Comparison of ENCODE assay signal across 23 cellular contexts in the genomic region with DNA sequence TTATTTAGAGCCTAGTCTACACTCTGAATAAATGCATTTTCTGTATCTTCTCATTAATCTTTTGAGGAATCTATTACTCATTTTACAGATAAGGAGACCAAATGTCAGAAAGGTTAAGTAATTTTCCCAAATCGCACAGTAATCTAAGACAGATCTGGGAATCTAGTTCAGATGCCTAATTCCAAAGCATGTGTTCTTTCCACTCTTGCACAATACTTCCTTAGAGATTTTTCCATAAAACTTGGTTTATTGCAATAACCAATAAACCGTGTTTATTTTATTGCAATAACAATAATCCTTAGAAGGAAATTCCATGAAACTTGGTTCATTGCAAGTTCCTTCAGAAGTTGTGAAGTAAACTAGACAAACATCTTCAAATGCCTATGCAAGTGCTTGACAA. TPM values are rescaled to one million over a fixed set of nuclear protein-coding genes. Genes with fewer than 3 reads are reported as not detected.
"Had no signal": no experiment of that assay in that cellular context is flagged by ENCODE, and none has a peak within 500 bp of the region (broad histone marks: within the 10 kb centered on the region; RNA-seq: fewer than 3 reads in every experiment).

No MANE protein-coding gene starts in this region.

- ATAC-seq: activated CD8-positive, alpha-beta memory T cell treated with anti-CD3 and anti-CD28 coated beads, Interleukin-2, amount 10 ng/mL, durations not matched to agents 7 days and 5 days; activated naive CD8-positive, alpha-beta T cell treated with anti-CD3 and anti-CD28 coated beads, Interleukin-2, amount 50 U/mL, for 24 hours; foreskin keratinocyte; left cardiac atrium; naive thymus-derived CD4-positive, alpha-beta T cell; psoas muscle; right cardiac atrium; T-cell; upper lobe of right lung had no signal

- H3K27me3 ChIP-seq: colonic mucosa, foreskin keratinocyte, hepatocyte, ovary, upper lobe of right lung had no signal

- H3K9me3 Mint-ChIP-seq: activated CD4-positive, alpha-beta memory T cell treated with anti-CD3 and anti-CD28 coated beads, Interleukin-2, amount 10 ng/mL, durations not matched to agents 7 days and 5 days; activated naive CD4-positive, alpha-beta T cell treated with anti-CD3 and anti-CD28 coated beads, Interleukin-2, amount 10 ng/mL, durations not matched to agents 7 days and 5 days; central memory CD8-positive, alpha-beta T cell had no signal

- H3K27ac ChIP-seq: colonic mucosa, foreskin keratinocyte, hepatocyte, ovary, psoas muscle, thoracic aorta, upper lobe of right lung had no signal

- H3K36me3 Mint-ChIP-seq: activated CD8-positive, alpha-beta memory T cell treated with anti-CD3 and anti-CD28 coated beads, Interleukin-2, amount 10 ng/mL, durations not matched to agents 7 days and 5 days; activated naive CD4-positive, alpha-beta T cell treated with anti-CD3 and anti-CD28 coated beads, Interleukin-2, amount 10 ng/mL, durations not matched to agents 7 days and 5 days; naive thymus-derived CD4-positive, alpha-beta T cell; stimulated activated effector memory CD8-positive, alpha-beta T cell treated with anti-CD3 and anti-CD28 coated beads, Interleukin-12 subunit alpha, Interleukin-12 subunit beta, amount 100 ng/mL, for 72 hours; T-cell had no signal

- DNase-seq: activated B cell treated with CpG ODN at 0.5 μM for 24 hours; activated CD4-positive, alpha-beta memory T cell treated with anti-CD3 and anti-CD28 coated beads, Interleukin-2, amount 10 ng/mL, durations not matched to agents 7 days and 5 days; activated CD4-positive, alpha-beta T cell treated with anti-CD3 and anti-CD28 coated beads for 4 hours; activated CD8-positive, alpha-beta memory T cell treated with anti-CD3 and anti-CD28 coated beads, Interleukin-2, amount 10 ng/mL, durations not matched to agents 7 days and 5 days; activated naive CD4-positive, alpha-beta T cell treated with anti-CD3 and anti-CD28 coated beads, Interleukin-2, amount 10 ng/mL, durations not matched to agents 7 days and 5 days; activated naive CD8-positive, alpha-beta T cell treated with anti-CD3 and anti-CD28 coated beads, Interleukin-2, amount 50 U/mL, for 24 hours; aorta; colonic mucosa; foreskin keratinocyte; left cardiac atrium; naive thymus-derived CD4-positive, alpha-beta T cell; ovary; psoas muscle; right cardiac atrium; small intestine; stimulated activated CD4-positive, alpha-beta T cell treated with anti-CD3 and anti-CD28 coated beads, Interleukin-15, amount 100 ng/mL, for 24 hours; stimulated activated CD4-positive, alpha-beta T cell treated with anti-CD3 and anti-CD28 coated beads, Interleukin-4, amount 100 ng/mL, for 24 hours; T-cell; upper lobe of right lung had no signal

- H3K36me3 ChIP-seq: colonic mucosa, ovary, thoracic aorta, upper lobe of right lung had no signal

- H3K27ac Mint-ChIP-seq: activated B cell treated with CpG ODN at 0.5 μM for 24 hours; activated CD4-positive, alpha-beta memory T cell treated with anti-CD3 and anti-CD28 coated beads, Interleukin-2, amount 10 ng/mL, durations not matched to agents 7 days and 5 days; activated CD8-positive, alpha-beta memory T cell treated with anti-CD3 and anti-CD28 coated beads, Interleukin-2, amount 10 ng/mL, durations not matched to agents 7 days and 5 days; activated naive CD4-positive, alpha-beta T cell treated with anti-CD3 and anti-CD28 coated beads, Interleukin-2, amount 10 ng/mL, durations not matched to agents 7 days and 5 days; activated naive CD8-positive, alpha-beta T cell treated with anti-CD3 and anti-CD28 coated beads, Interleukin-2, amount 50 U/mL, for 24 hours; naive thymus-derived CD4-positive, alpha-beta T cell; stimulated activated effector memory CD8-positive, alpha-beta T cell treated with anti-CD3 and anti-CD28 coated beads, Interleukin-12 subunit alpha, Interleukin-12 subunit beta, amount 100 ng/mL, for 72 hours; T-cell had no signal

- H3K4me3 Mint-ChIP-seq: activated B cell treated with CpG ODN at 0.5 μM for 24 hours; activated CD4-positive, alpha-beta memory T cell treated with anti-CD3 and anti-CD28 coated beads, Interleukin-2, amount 10 ng/mL, durations not matched to agents 7 days and 5 days; activated CD8-positive, alpha-beta memory T cell treated with anti-CD3 and anti-CD28 coated beads, Interleukin-2, amount 10 ng/mL, durations not matched to agents 7 days and 5 days; activated naive CD4-positive, alpha-beta T cell treated with anti-CD3 and anti-CD28 coated beads, Interleukin-2, amount 10 ng/mL, durations not matched to agents 7 days and 5 days; activated naive CD8-positive, alpha-beta T cell treated with anti-CD3 and anti-CD28 coated beads, Interleukin-2, amount 50 U/mL, for 24 hours; central memory CD8-positive, alpha-beta T cell; naive thymus-derived CD4-positive, alpha-beta T cell; stimulated activated effector memory CD8-positive, alpha-beta T cell treated with anti-CD3 and anti-CD28 coated beads, Interleukin-12 subunit alpha, Interleukin-12 subunit beta, amount 100 ng/mL, for 72 hours; T-cell had no signal

- H3K27me3 Mint-ChIP-seq: activated B cell treated with CpG ODN at 0.5 μM for 24 hours; activated CD8-positive, alpha-beta memory T cell treated with anti-CD3 and anti-CD28 coated beads, Interleukin-2, amount 10 ng/mL, durations not matched to agents 7 days and 5 days; activated naive CD4-positive, alpha-beta T cell treated with anti-CD3 and anti-CD28 coated beads, Interleukin-2, amount 10 ng/mL, durations not matched to agents 7 days and 5 days; central memory CD8-positive, alpha-beta T cell had no signal

- H2AFZ ChIP-seq: hepatocyte had no signal

- H3K4me1 ChIP-seq: colonic mucosa, foreskin keratinocyte, psoas muscle, upper lobe of right lung had no signal

- H3K79me2 ChIP-seq: hepatocyte had no signal

- H3K4me2 ChIP-seq: hepatocyte had no signal

- H3K4me1 Mint-ChIP-seq: activated B cell treated with CpG ODN at 0.5 μM for 24 hours; activated CD4-positive, alpha-beta memory T cell treated with anti-CD3 and anti-CD28 coated beads, Interleukin-2, amount 10 ng/mL, durations not matched to agents 7 days and 5 days; activated naive CD4-positive, alpha-beta T cell treated with anti-CD3 and anti-CD28 coated beads, Interleukin-2, amount 10 ng/mL, durations not matched to agents 7 days and 5 days; activated naive CD8-positive, alpha-beta T cell treated with anti-CD3 and anti-CD28 coated beads, Interleukin-2, amount 50 U/mL, for 24 hours; central memory CD8-positive, alpha-beta T cell; naive thymus-derived CD4-positive, alpha-beta T cell; stimulated activated effector memory CD8-positive, alpha-beta T cell treated with anti-CD3 and anti-CD28 coated beads, Interleukin-12 subunit alpha, Interleukin-12 subunit beta, amount 100 ng/mL, for 72 hours; T-cell had no signal

- H3K9me3 ChIP-seq: colonic mucosa, ovary, psoas muscle, thoracic aorta, upper lobe of right lung had no signal

- H3K4me3 ChIP-seq: colonic mucosa, hepatocyte, ovary, psoas muscle, thoracic aorta, upper lobe of right lung had no signal

RNA-seq across cellular contexts. Expression of a gene that starts 17.4 kb away (rescaled TPM):
- polyA plus RNA-seq: naive thymus-derived CD4-positive, alpha-beta T cell had no signal
